1 cellular context compared by ENCODE assay signal in genomic region chr2:111896007-111896406, GRCh38.
TF ChIP-seq lines count a peak whose summit lies in the region.

No MANE protein-coding gene starts in this region.

TF ChIP-seq in K562, 482 proteins besides CTCF, POLR2A, EP300 and RAD21 (continues in another document):
- 0 out of 2 replicates have a peak, but pooled peaks have one; percentile 42 for TF ChIP-seq GATA2 (CRISPR knock-in tag; IDR thresholded peaks at IDR 0.05)
- peak; percentile 49 for TF ChIP-seq CBFA2T3 (IDR thresholded peaks at IDR 0.05)
- no peak for TF ChIP-seq ZFP36 (IDR thresholded peaks at IDR 0.05; ENCODE audit: low read depth, low read length, partially characterized antibody)
- no peak for TF ChIP-seq ZNF668 (CRISPR knock-in tag; IDR thresholded peaks at IDR 0.05)
- TF ChIP-seq CREB1 (IDR thresholded peaks at IDR 0.05), result no peak
- TF ChIP-seq CREB1 (CRISPR knock-in tag; IDR thresholded peaks at IDR 0.05), result no peak
- TF ChIP-seq RCOR1 (IDR thresholded peaks at IDR 0.05; ENCODE audit: borderline replicate concordance in 1 of 2, low read depth in 2 of 2, low read length in 2 of 2), result no peak
- TF ChIP-seq ARID4B (CRISPR knock-in tag; IDR thresholded peaks at IDR 0.05), result no peak
- TF ChIP-seq PKNOX1 (IDR thresholded peaks at IDR 0.05), result peak; percentile 63
- TF ChIP-seq ETS2 (tag; IDR thresholded peaks at IDR 0.05; ENCODE audit: borderline replicate concordance, poor library complexity, severe bottlenecking), result no peak
- no peak for TF ChIP-seq ARNT (IDR thresholded peaks at IDR 0.05)
- no peak for TF ChIP-seq SIX5 (IDR thresholded peaks at IDR 0.05; ENCODE audit: borderline replicate concordance in 1 of 2, insufficient read depth in 1 of 2, low read depth in 1 of 2, low read length in 2 of 2)
- no peak for TF ChIP-seq NR4A1 (CRISPR knock-in tag; IDR thresholded peaks at IDR 0.05)
- 0 out of 2 replicates have a peak, but pooled peaks have one; percentile 28 for TF ChIP-seq NR4A1 (tag; IDR thresholded peaks at IDR 0.05)
- TF ChIP-seq ZBTB17 (CRISPR knock-in tag; IDR thresholded peaks at IDR 0.05), result no peak
- peak in 1 of 2 experiments; percentile 73; a peak in 2 of 4 replicates for TF ChIP-seq SRF (CRISPR knock-in tag; IDR thresholded peaks at IDR 0.05)
- TF ChIP-seq ZNF780A (CRISPR knock-in tag; IDR thresholded peaks at IDR 0.05), result no peak
- no peak for TF ChIP-seq HOXB6 (CRISPR knock-in tag; IDR thresholded peaks at IDR 0.05; ENCODE audit: borderline replicate concordance)
- no peak for TF ChIP-seq JUN (IDR thresholded peaks at IDR 0.05; ENCODE audit: borderline replicate concordance, low read depth, low read length)
- TF ChIP-seq JUN (CRISPR knock-in tag; IDR thresholded peaks at IDR 0.05; ENCODE audit: borderline replicate concordance), result no peak
- no peak for TF ChIP-seq MLX (CRISPR knock-in tag; conservative IDR thresholded peaks at IDR 0.05)
- TF ChIP-seq ZNF133 (CRISPR knock-in tag; IDR thresholded peaks at IDR 0.05), result 0 out of 2 replicates have a peak, but pooled peaks have one; percentile 54
- no peak for TF ChIP-seq WHSC1 (IDR thresholded peaks at IDR 0.05; ENCODE audit: low read length)
- TF ChIP-seq CUX1 (CRISPR knock-in tag; IDR thresholded peaks at IDR 0.05), result no peak
- TF ChIP-seq ZEB2 (IDR thresholded peaks at IDR 0.05), result no peak
- no peak for TF ChIP-seq ERF (CRISPR knock-in tag; IDR thresholded peaks at IDR 0.05)
- no peak for TF ChIP-seq TCF15 (CRISPR knock-in tag; IDR thresholded peaks at IDR 0.05)
- no peak for TF ChIP-seq NR2C2 (CRISPR knock-in tag; IDR thresholded peaks at IDR 0.05)
- TF ChIP-seq NR2C2 (tag; IDR thresholded peaks at IDR 0.05), result peak; percentile 58; the same call in 1 of the 2 replicates
- TF ChIP-seq BCLAF1 (IDR thresholded peaks at IDR 0.05; ENCODE audit: borderline replicate concordance in 1 of 2, control insufficient read depth in 1 of 2, low read depth in 2 of 2, low read length in 1 of 2), result no peak
- TF ChIP-seq CSDE1 (IDR thresholded peaks at IDR 0.05), result no peak
- no peak for TF ChIP-seq ZNF212 (CRISPR knock-in tag; IDR thresholded peaks at IDR 0.05)
- peak in 1 of 2 experiments; percentile 14; a peak in 1 of 4 replicates for TF ChIP-seq MAZ (CRISPR knock-in tag; conservative IDR thresholded peaks at IDR 0.05 in 1 of 2, IDR thresholded peaks at IDR 0.05 in 1 of 2)
- TF ChIP-seq ADNP (tag; IDR thresholded peaks at IDR 0.05), result no peak
- TF ChIP-seq GATAD2A (IDR thresholded peaks at IDR 0.05), result no peak
- TF ChIP-seq SOX6 (IDR thresholded peaks at IDR 0.05), result no peak
- no peak for TF ChIP-seq FOS (IDR thresholded peaks at IDR 0.05; ENCODE audit: extremely low read depth, insufficient read length)
- no peak for TF ChIP-seq PATZ1 (CRISPR knock-in tag; IDR thresholded peaks at IDR 0.05; ENCODE audit: borderline replicate concordance)
- no peak for TF ChIP-seq TFE3 (CRISPR knock-in tag; IDR thresholded peaks at IDR 0.05)
- TF ChIP-seq SRSF3 (IDR thresholded peaks at IDR 0.05; ENCODE audit: insufficient read depth, low read length), result no peak
- peak; percentile 34; the same call in 1 of the 2 replicates for TF ChIP-seq L3MBTL2 (IDR thresholded peaks at IDR 0.05)
